1 cellular context compared by ENCODE assay signal in genomic region chr2:36743954-36744353, GRCh38.
TF ChIP-seq lines count a peak whose summit lies in the region.

No MANE protein-coding gene starts in this region.

TF ChIP-seq in SK-N-SH, 30 proteins besides CTCF, POLR2A, EP300 and RAD21 (continued from another document):
- TF ChIP-seq ZBTB33 (IDR thresholded peaks at IDR 0.05; ENCODE audit: borderline replicate concordance, low read depth) (no peak), YY1 (IDR thresholded peaks at IDR 0.05; ENCODE audit: low read depth) (no peak), CHD2 (IDR thresholded peaks at IDR 0.05; ENCODE audit: low read length, partially characterized antibody) (no peak), FOXJ3 (CRISPR knock-in tag; IDR thresholded peaks at IDR 0.05) (no peak), GATA2 (CRISPR knock-in tag; IDR thresholded peaks at IDR 0.05) (no peak), FOXM1 (IDR thresholded peaks at IDR 0.05; ENCODE audit: low read depth) (no peak), TEAD4 (IDR thresholded peaks at IDR 0.05; ENCODE audit: borderline replicate concordance, insufficient read depth) (no peak), PBX3 (IDR thresholded peaks at IDR 0.05) (no peak), NFIC (IDR thresholded peaks at IDR 0.05; ENCODE audit: borderline replicate concordance) (no peak), IRF3 (IDR thresholded peaks at IDR 0.05; ENCODE audit: low read depth, low read length) (no peak)
